ENCODE assay signal across 22 cellular contexts in the genomic region with DNA sequence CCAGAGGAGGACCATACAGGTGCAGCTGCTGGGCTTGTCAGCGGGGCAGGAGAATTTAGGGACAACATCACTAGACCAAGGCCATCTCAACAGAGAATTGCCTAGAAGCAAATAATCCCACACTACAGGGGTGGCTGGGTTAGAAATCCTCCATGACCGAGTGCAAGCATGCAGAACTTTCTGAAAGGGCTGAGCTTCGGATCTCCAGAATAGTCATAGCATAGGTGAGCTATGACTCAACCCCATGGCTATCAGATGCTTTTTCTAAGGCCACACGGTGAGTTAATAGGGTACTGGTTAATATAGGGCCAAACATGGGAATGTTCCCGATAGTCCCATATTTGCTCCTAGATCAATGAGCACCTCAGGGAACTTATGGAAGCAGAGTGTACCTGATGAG. TPM values are rescaled to one million over a fixed set of nuclear protein-coding genes. Genes with fewer than 3 reads are reported as not detected.
DNase-seq lines count a peak whose midpoint lies in the region; ATAC-seq, FAIRE-seq and TF ChIP-seq lines count a peak whose summit lies in the region.
"Had no signal": no experiment of that assay in that cellular context is flagged by ENCODE, and none has a peak within 500 bp of the region (broad histone marks: within the 10 kb centered on the region; RNA-seq: fewer than 3 reads in every experiment).

No MANE protein-coding gene starts in this region.

- ATAC-seq in GM19463 (IDR thresholded peaks at IDR 0.05; ENCODE audit: unreplicated experiment) (peak; percentile 72), HG03039 (IDR thresholded peaks at IDR 0.05; ENCODE audit: unreplicated experiment) (peak; percentile 68), GM18909 (IDR thresholded peaks at IDR 0.05; ENCODE audit: poor library complexity, unreplicated experiment) (no peak)
- ATAC-seq in stimulated activated effector memory CD8-positive, alpha-beta T cell treated with anti-CD3 and anti-CD28 coated beads, Interleukin-12 subunit alpha, Interleukin-12 subunit beta, amount 100 ng/mL, for 72 hours = peak; percentile 31
- ATAC-seq: esophagus mucosa, K562, left lung, mucosa of descending colon, T-helper 17 cell had no signal

- peaks cover 23% of the 10 kb centered on the region for H3K27me3 ChIP-seq in astrocyte (ENCODE audit: insufficient read depth, low read length)
- H3K27me3 ChIP-seq: thyroid gland had no signal

- H3K4me3 Mint-ChIP-seq in astrocyte (ENCODE audit: unreplicated experiment) = no peak overlapping the region
- no peak overlapping the region for H3K4me3 Mint-ChIP-seq in stimulated activated effector memory CD8-positive, alpha-beta T cell treated with anti-CD3 and anti-CD28 coated beads, Interleukin-12 subunit alpha, Interleukin-12 subunit beta, amount 100 ng/mL, for 72 hours
- H3K4me3 Mint-ChIP-seq: activated B cell treated with CpG ODN at 0.5 μM for 24 hours, H9, T-helper 17 cell had no signal

- CTCF ChIA-PET in HEK293T (lab: Yijun Ruan, JAX) = no interaction called here

- no peaks in the 10 kb centered on the region for H3K36me3 ChIP-seq in astrocyte (ENCODE audit: insufficient read depth, low read length)
- H3K36me3 ChIP-seq: left lung, neutrophil, thyroid gland had no signal

- no peak overlapping the region for H3K4me3 ChIP-seq in astrocyte (ENCODE audit: insufficient read depth, low read depth, low read length)
- H3K4me3 ChIP-seq: K562, left lung, mucosa of descending colon, thyroid gland had no signal

- no peak for TF ChIP-seq CTCF in astrocyte (IDR thresholded peaks at IDR 0.05; ENCODE audit: insufficient read depth, low read depth, low read length)

- no peak overlapping the region for H3K9ac ChIP-seq in astrocyte (ENCODE audit: low read length)

- H3K4me2 ChIP-seq in astrocyte (ENCODE audit: low read length) = peak overlapping the region; percentile 27

- H3K79me2 ChIP-seq in astrocyte (ENCODE audit: insufficient read depth, low read length) = no peaks in the 10 kb centered on the region

- H3K36me3 Mint-ChIP-seq in astrocyte (ENCODE audit: low read depth, unreplicated experiment) = no peaks in the 10 kb centered on the region
- no peaks in the 10 kb centered on the region for H3K36me3 Mint-ChIP-seq in stimulated activated effector memory CD8-positive, alpha-beta T cell treated with anti-CD3 and anti-CD28 coated beads, Interleukin-12 subunit alpha, Interleukin-12 subunit beta, amount 100 ng/mL, for 72 hours

- H3K4me1 ChIP-seq in astrocyte (ENCODE audit: insufficient read depth, low read length) = no peaks in the 10 kb centered on the region

- peaks cover 16% of the 10 kb centered on the region for H3K4me1 Mint-ChIP-seq in astrocyte (ENCODE audit: low read depth, unreplicated experiment)
- no peaks in the 10 kb centered on the region for H3K4me1 Mint-ChIP-seq in stimulated activated effector memory CD8-positive, alpha-beta T cell treated with anti-CD3 and anti-CD28 coated beads, Interleukin-12 subunit alpha, Interleukin-12 subunit beta, amount 100 ng/mL, for 72 hours
- H3K4me1 Mint-ChIP-seq: activated B cell treated with CpG ODN at 0.5 μM for 24 hours, T-helper 17 cell had no signal

- DNase-seq in astrocyte (ENCODE audit: low read depth) = no peak
- no peak for DNase-seq in stimulated activated effector memory CD8-positive, alpha-beta T cell treated with anti-CD3 and anti-CD28 coated beads, Interleukin-12 subunit alpha, Interleukin-12 subunit beta, amount 100 ng/mL, for 72 hours (ENCODE audit: low spot score in 2 of 2)
- no peak for DNase-seq in stimulated activated CD4-positive, alpha-beta T cell treated with anti-CD3 and anti-CD28 coated beads, Interleukin-2, amount 100 ng/mL, for 48 hours
- no peak for DNase-seq in NCI-H510A treated with DMSO at 0.1 percent for 48 hours (lab: John Stamatoyannopoulos, UW)
- DNase-seq in HEK293T (ENCODE audit: extremely low spot score) = no peak
- DNase-seq: activated B cell treated with CpG ODN at 0.5 μM for 24 hours; activated CD8-positive, alpha-beta memory T cell treated with anti-CD3 and anti-CD28 coated beads for 24 hours; COR-L47; H9; left lung; mucosa of descending colon; MV-4-11; NCI-H69; stimulated activated naive CD4-positive, alpha-beta T cell; T-helper 17 cell; thyroid gland had no signal

- no peaks in the 10 kb centered on the region for H4K20me1 ChIP-seq in astrocyte (ENCODE audit: insufficient read depth, low read length)

- H3K9me3 Mint-ChIP-seq in astrocyte (ENCODE audit: unreplicated experiment) = no peaks in the 10 kb centered on the region
- no peaks in the 10 kb centered on the region for H3K9me3 Mint-ChIP-seq in stimulated activated effector memory CD8-positive, alpha-beta T cell treated with anti-CD3 and anti-CD28 coated beads, Interleukin-12 subunit alpha, Interleukin-12 subunit beta, amount 100 ng/mL, for 72 hours
- H3K9me3 Mint-ChIP-seq: activated B cell treated with CpG ODN at 0.5 μM for 24 hours, H9 had no signal

- H3K9me3 ChIP-seq in astrocyte (ENCODE audit: insufficient read depth, low read depth, low read length) = no peaks in the 10 kb centered on the region
- H3K9me3 ChIP-seq: left lung, mucosa of descending colon, neutrophil, thyroid gland had no signal

- H3K27ac ChIP-seq in astrocyte (ENCODE audit: low read depth, low read length) = no peak overlapping the region
- H3K27ac ChIP-seq: left lung, neutrophil, thyroid gland had no signal

- POLR2A ChIA-PET in HEK293T (lab: Yijun Ruan, JAX) = no interaction called here

- peaks cover 33% of the 10 kb centered on the region for H3K27me3 Mint-ChIP-seq in astrocyte (ENCODE audit: low read depth, unreplicated experiment)

- H2AFZ ChIP-seq in astrocyte (ENCODE audit: low read depth, low read length) = no peak overlapping the region

- FAIRE-seq in astrocyte (lab: Jason Lieb, UNC) = no peak
- FAIRE-seq: K562 had no signal

- no peak overlapping the region for H3K27ac Mint-ChIP-seq in astrocyte (ENCODE audit: unreplicated experiment)
- H3K27ac Mint-ChIP-seq in stimulated activated effector memory CD8-positive, alpha-beta T cell treated with anti-CD3 and anti-CD28 coated beads, Interleukin-12 subunit alpha, Interleukin-12 subunit beta, amount 100 ng/mL, for 72 hours = no peak overlapping the region
- H3K27ac Mint-ChIP-seq: activated B cell treated with CpG ODN at 0.5 μM for 24 hours, H9, T-helper 17 cell had no signal

TF ChIP-seq in HEK293T, 16 proteins besides CTCF, POLR2A, EP300 and RAD21:
- no peak for TF ChIP-seq L3MBTL2 (conservative IDR thresholded peaks at IDR 0.05)
- no peak for TF ChIP-seq SUZ12 (IDR thresholded peaks at IDR 0.05)
- no peak for TF ChIP-seq ARNT (IDR thresholded peaks at IDR 0.05)
- no peak for TF ChIP-seq TARDBP (IDR thresholded peaks at IDR 0.05)
- no peak for TF ChIP-seq ELF4 (IDR thresholded peaks at IDR 0.05)
- TF ChIP-seq HDGF (IDR thresholded peaks at IDR 0.05; ENCODE audit: borderline replicate concordance) = no peak
- TF ChIP-seq, protein P1, sequence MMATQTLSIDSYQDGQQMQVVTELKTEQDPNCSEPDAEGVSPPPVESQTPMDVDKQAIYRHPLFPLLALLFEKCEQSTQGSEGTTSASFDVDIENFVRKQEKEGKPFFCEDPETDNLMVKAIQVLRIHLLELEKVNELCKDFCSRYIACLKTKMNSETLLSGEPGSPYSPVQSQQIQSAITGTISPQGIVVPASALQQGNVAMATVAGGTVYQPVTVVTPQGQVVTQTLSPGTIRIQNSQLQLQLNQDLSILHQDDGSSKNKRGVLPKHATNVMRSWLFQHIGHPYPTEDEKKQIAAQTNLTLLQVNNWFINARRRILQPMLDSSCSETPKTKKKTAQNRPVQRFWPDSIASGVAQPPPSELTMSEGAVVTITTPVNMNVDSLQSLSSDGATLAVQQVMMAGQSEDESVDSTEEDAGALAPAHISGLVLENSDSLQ (IDR thresholded peaks at IDR 0.05) = no peak
- no peak for TF ChIP-seq FOXA1 (IDR thresholded peaks at IDR 0.05)
- no peak for TF ChIP-seq FOXK2 (IDR thresholded peaks at IDR 0.05)
- TF ChIP-seq LEF1 (IDR thresholded peaks at IDR 0.05; ENCODE audit: borderline replicate concordance) = no peak
- no peak for TF ChIP-seq BHLHE40 (IDR thresholded peaks at IDR 0.05; ENCODE audit: borderline replicate concordance)
- TF ChIP-seq SP1 (IDR thresholded peaks at IDR 0.05) = no peak

RNA-seq across cellular contexts. Expression of a gene that starts 4.2 kb away (rescaled TPM):
- 0.45 and 0.60 TPM in 2 replicates for total RNA-seq in astrocyte
- total RNA-seq: activated B cell treated with CpG ODN at 0.5 μM for 24 hours, esophagus mucosa, K562, T-helper 17 cell had no signal
